ENCODE assay signal across 29 cellular contexts in genomic region chr16:8376858-8377257, GRCh38.
"Had no signal": no experiment of that assay in that cellular context is flagged by ENCODE, and none has a peak within 500 bp of the region (broad histone marks: within the 10 kb centered on the region; RNA-seq: fewer than 3 reads in every experiment).

No MANE protein-coding gene starts in this region.

- H3K4me1 ChIP-seq: ascending aorta, body of pancreas, breast epithelium had no signal

- H3K9me3 ChIP-seq: ascending aorta, body of pancreas, breast epithelium had no signal

- FAIRE-seq: TTC549 had no signal

- H3K4me3 ChIP-seq: ascending aorta, body of pancreas, breast epithelium had no signal

- H3K27me3 ChIP-seq: ascending aorta, body of pancreas, brain microvascular endothelial cell, breast epithelium had no signal

- H3K36me3 ChIP-seq: ascending aorta, brain microvascular endothelial cell, breast epithelium had no signal

- ATAC-seq: activated CD8-positive, alpha-beta T cell treated with anti-CD3 and anti-CD28 coated beads for 36 hours; activated naive CD8-positive, alpha-beta T cell treated with anti-CD3 and anti-CD28 coated beads, Interleukin-2, amount 50 U/mL, for 24 hours; body of pancreas had no signal

- H3K27ac ChIP-seq: ascending aorta, body of pancreas, brain microvascular endothelial cell, breast epithelium, VCaP had no signal

- DNase-seq: activated B cell treated with CpG ODN at 0.5 μM for 24 hours; activated CD4-positive, alpha-beta memory T cell treated with anti-CD3 and anti-CD28 coated beads for 36 hours; activated CD4-positive, alpha-beta T cell treated with anti-CD3 and anti-CD28 coated beads for 4 hours; activated CD4-positive, alpha-beta T cell treated with anti-CD3 and anti-CD28 coated beads, Interleukin-2, amount 10 ng/mL, durations not matched to agents 24 days and 14 days; activated CD4-positive, alpha-beta T cell treated with anti-CD3 and anti-CD28 coated beads, Interleukin-2, amount 50 U/mL, for 1 hour; activated CD4-positive, alpha-beta T cell treated with anti-CD3 and anti-CD28 coated beads, Interleukin-2, amount 50 U/mL, for 4 hours; activated CD4-positive, CD25-positive, alpha-beta regulatory T cell treated with anti-CD3 and anti-CD28 coated beads, Interleukin-2, amount 50 U/mL, for 72 hours; activated CD8-positive, alpha-beta memory T cell treated with anti-CD3 and anti-CD28 coated beads, Interleukin-2, amount 50 U/mL, for 48 hours; activated CD8-positive, alpha-beta T cell treated with anti-CD3 and anti-CD28 coated beads for 36 hours; activated effector memory CD4-positive, alpha-beta T cell treated with Interleukin-2 at 50 U/mL for 16 hours; activated gamma-delta T cell; activated naive CD4-positive, alpha-beta T cell treated with anti-CD3 and anti-CD28 coated beads, Interleukin-2, amount 10 ng/mL, durations not matched to agents 7 days and 5 days; activated naive CD4-positive, alpha-beta T cell treated with Interleukin-2 at 50 U/mL for 16 hours; activated naive CD8-positive, alpha-beta T cell treated with anti-CD3 and anti-CD28 coated beads, Interleukin-2, amount 10 ng/mL, durations not matched to agents 7 days and 5 days; activated naive CD8-positive, alpha-beta T cell treated with anti-CD3 and anti-CD28 coated beads, Interleukin-2, amount 50 U/mL, for 24 hours; activated T-cell treated with anti-CD3 and anti-CD28 coated beads, Interleukin-2, amount 50 U/mL, for 24 hours; activated T-cell treated with anti-CD3 and anti-CD28 coated beads, Interleukin-2, amount 50 U/mL, for 48 hours; amygdala; anterior cingulate cortex; body of pancreas; brain microvascular endothelial cell; central memory CD4-positive, alpha-beta T cell; T-helper 1 cell; T-helper 2 cell; T-helper 9 cell had no signal
